In the genomic region with DNA sequence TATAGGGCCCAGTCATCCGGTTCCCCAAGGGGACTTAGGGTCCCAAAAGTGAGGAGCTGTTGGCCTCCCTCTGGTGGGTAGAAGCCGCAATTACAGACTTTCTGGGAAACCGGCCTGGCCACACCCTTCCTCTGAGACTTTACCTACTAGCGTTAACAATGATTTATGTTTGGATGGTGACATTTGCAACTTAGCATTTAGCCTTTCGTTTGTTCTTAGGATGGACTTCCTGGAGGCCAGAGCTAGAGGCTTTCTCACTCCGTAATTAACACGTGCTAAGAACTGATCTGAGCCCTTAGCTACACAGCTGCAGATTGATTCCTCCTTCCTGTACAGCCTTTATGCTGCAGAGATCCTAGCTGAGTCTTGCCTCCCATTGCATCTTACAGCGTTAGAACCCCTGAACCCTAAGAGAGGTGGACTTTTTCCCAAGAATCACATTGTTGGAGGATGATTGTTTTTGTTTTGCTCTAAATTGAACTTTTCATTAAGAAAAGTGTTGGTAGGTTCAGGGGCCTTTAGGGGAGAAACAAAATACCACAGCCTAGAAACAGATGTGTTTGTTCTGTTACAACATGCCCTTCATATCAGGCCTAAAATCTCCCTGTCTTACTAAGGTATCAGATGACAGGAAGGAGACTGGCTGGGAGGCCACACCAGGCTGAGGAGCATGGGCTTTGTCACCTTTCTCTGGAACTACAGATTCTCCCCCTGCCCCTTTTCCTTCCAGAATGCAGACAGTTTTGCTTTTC, we compare ENCODE assay signal across 8 cellular contexts. TPM values are rescaled to one million over a fixed set of nuclear protein-coding genes. Genes with fewer than 3 reads are reported as not detected.
A peak's percentile ranks its signal among the peaks of the same experiment; 100 is the strongest.
DNase-seq lines count a peak whose midpoint lies in the region; ATAC-seq and TF ChIP-seq lines count a peak whose summit lies in the region.

No MANE protein-coding gene starts in this region.

- peaks cover 64% of the 10 kb centered on the region for H3F3A ChIP-seq in PC-9 (ENCODE audit: insufficient read depth, low read depth)

- H3K4me2 ChIP-seq in PC-9: peak overlapping the region; percentile 90
- peak overlapping the region; percentile 81 for H3K4me2 ChIP-seq in osteoblast (ENCODE audit: insufficient read depth, low read length)

- intact Hi-C loops in PC-9 (cut with micrococcal nuclease; ENCODE audit: unreplicated experiment): loop anchor here (1.0 to 10.0 kb wide), 6 partner anchors 11 to 840 kb away; a partner anchor contains a TSS

- H3K36me3 ChIP-seq in PC-9 (ENCODE audit: low read depth) (peaks cover 50% of the 10 kb centered on the region), osteoblast (ENCODE audit: insufficient read depth, low read length) (peaks cover 36% of the 10 kb centered on the region), urinary bladder (ENCODE audit: insufficient read depth) (peaks cover 4% of the 10 kb centered on the region)

- H3K4me1 Mint-ChIP-seq in activated T-cell treated with anti-CD3 and anti-CD28 coated beads, Interleukin-2, amount 50 U/mL, for 24 hours (ENCODE audit: low read depth): peaks cover 48% of the 10 kb centered on the region

- peak; percentile 50 for ATAC-seq in HG03342 (IDR thresholded peaks at IDR 0.05; ENCODE audit: unreplicated experiment)

- BruUV-seq in PC-9 (replicated peaks; lab: Mats Ljungman, UMichigan): no TSS peak

- peaks cover 66% of the 10 kb centered on the region for H3K4me1 ChIP-seq in PC-9 (replicated peaks; ENCODE audit: insufficient read depth)
- H3K4me1 ChIP-seq in osteoblast (ENCODE audit: insufficient read depth, low read length): peaks cover 20% of the 10 kb centered on the region
- H3K4me1 ChIP-seq in urinary bladder (ENCODE audit: insufficient read depth): peaks cover 3% of the 10 kb centered on the region

- H3K79me2 ChIP-seq in PC-9 (ENCODE audit: low read depth) (peaks cover 57% of the 10 kb centered on the region), osteoblast (ENCODE audit: insufficient read depth, low read length) (peaks cover 38% of the 10 kb centered on the region)

- 13% methylated on average over 8 of the region's 8 CpGs for WGBS in urinary bladder

- H3K9me3 ChIP-seq in PC-9 (ENCODE audit: insufficient read depth, low read depth) (no peaks in the 10 kb centered on the region; the same call in 1 of the 2 replicates), osteoblast (ENCODE audit: low read depth, low read length) (no peaks in the 10 kb centered on the region)

- no peaks in the 10 kb centered on the region for H3K27me3 Mint-ChIP-seq in activated T-cell treated with anti-CD3 and anti-CD28 coated beads, Interleukin-2, amount 50 U/mL, for 24 hours

- POLR2A ChIA-PET in PC-9 (lab: Charles Lee; ENCODE audit: unreplicated experiment): interaction anchor here (0.6 to 3.6 kb wide), 13 partner anchors 13 to 195 kb away, joined by 3 to 63 read pairs (median 5); no protein-coding TSS in a partner anchor

- H2AFZ ChIP-seq in PC-9 (no peak overlapping the region), osteoblast (ENCODE audit: low read length) (no peak overlapping the region)

- TF ChIP-seq CTCF in PC-9 (conservative IDR thresholded peaks at IDR 0.05) (peak; percentile 94), osteoblast (IDR thresholded peaks at IDR 0.05; ENCODE audit: extremely low read depth, low read depth, low read length) (peak; percentile 85)

- CTCF ChIA-PET in PC-9 (lab: Charles Lee): interaction anchor here (0.5 to 1.3 kb wide), 4 partner anchors 12 to 424 kb away, joined by 3 to 9 read pairs (median 6); no protein-coding TSS in a partner anchor

- peak overlapping the region; percentile 96 for H3K4me3 Mint-ChIP-seq in activated T-cell treated with anti-CD3 and anti-CD28 coated beads, Interleukin-2, amount 50 U/mL, for 24 hours

- peak overlapping the region; percentile 97 for H3K27ac Mint-ChIP-seq in activated T-cell treated with anti-CD3 and anti-CD28 coated beads, Interleukin-2, amount 50 U/mL, for 24 hours

- H3K4me3 ChIP-seq in PC-9 (peak overlapping the region; percentile 89), osteoblast (ENCODE audit: insufficient read depth, low read length) (peak overlapping the region; percentile 89), urinary bladder (ENCODE audit: low read depth, low read length) (peak overlapping the region; percentile 79)

- no peaks in the 10 kb centered on the region for H3K27me3 ChIP-seq in PC-9 (ENCODE audit: insufficient read depth, low read depth)
- peaks cover 4% of the 10 kb centered on the region for H3K27me3 ChIP-seq in osteoblast (ENCODE audit: insufficient read depth, low read length)

- H4K20me1 ChIP-seq in PC-9 (ENCODE audit: insufficient read depth): peaks cover 13% of the 10 kb centered on the region
- peaks cover 42% of the 10 kb centered on the region for H4K20me1 ChIP-seq in osteoblast (ENCODE audit: insufficient read depth, low read length)

- peak overlapping the region; percentile 97 for H3K27ac ChIP-seq in PC-9
- H3K27ac ChIP-seq in osteoblast (ENCODE audit: low read depth, low read length): peak overlapping the region; percentile 95
- H3K27ac ChIP-seq in urinary bladder (ENCODE audit: low read depth): peak overlapping the region; percentile 75

- H3K9me3 Mint-ChIP-seq in activated T-cell treated with anti-CD3 and anti-CD28 coated beads, Interleukin-2, amount 50 U/mL, for 24 hours: peaks cover 3% of the 10 kb centered on the region

- peak; percentile 18 to 45 for DNase-seq in NCI-H446 (lab: John Stamatoyannopoulos, UW)
- no peak for DNase-seq in NCI-H446 treated with DMSO at 0.1 percent for 48 hours (lab: John Stamatoyannopoulos, UW)
- peak; percentile 78 to 90 for DNase-seq in PC-9
- DNase-seq in activated T-cell treated with anti-CD3 and anti-CD28 coated beads, Interleukin-2, amount 50 U/mL, for 24 hours: peak; percentile 69
- peak; percentile 71 for DNase-seq in fibroblast of peridontal ligament (ENCODE audit: extremely low read depth)
- DNase-seq in osteoblast (ENCODE audit: insufficient read length, low spot score, missing footprints): peak; percentile 92

- H3K9me2 ChIP-seq in PC-9 (ENCODE audit: insufficient read depth): no peaks in the 10 kb centered on the region

- H3K36me3 Mint-ChIP-seq in activated T-cell treated with anti-CD3 and anti-CD28 coated beads, Interleukin-2, amount 50 U/mL, for 24 hours (ENCODE audit: low read depth): peaks cover 65% of the 10 kb centered on the region

RNA-seq across cellular contexts. Expression of a gene that starts 2.0 kb away (rescaled TPM):
- 578 and 868 TPM in 2 replicates for total RNA-seq in PC-9 (2021)
- total RNA-seq in osteoblast: 142 and 167 TPM in 2 replicates
- 81.9 TPM for total RNA-seq in urinary bladder
- 910 TPM for polyA plus RNA-seq in urinary bladder

RNA-seq across cellular contexts. Expression of a gene that starts 41.2 kb away (rescaled TPM):
- total RNA-seq in PC-9 (2021) (966 and 1,436 TPM in 2 replicates), osteoblast (103 and 116 TPM in 2 replicates), urinary bladder (116 TPM)
- polyA plus RNA-seq in urinary bladder: 246 TPM

RNA-seq across cellular contexts. Expression of a gene that starts 54.0 kb away (rescaled TPM):
- total RNA-seq in PC-9 (2021) (not detected in 2 replicates), osteoblast (not detected in 2 replicates), urinary bladder (not detected)
- polyA plus RNA-seq in urinary bladder: not detected
